In the genomic region with DNA sequence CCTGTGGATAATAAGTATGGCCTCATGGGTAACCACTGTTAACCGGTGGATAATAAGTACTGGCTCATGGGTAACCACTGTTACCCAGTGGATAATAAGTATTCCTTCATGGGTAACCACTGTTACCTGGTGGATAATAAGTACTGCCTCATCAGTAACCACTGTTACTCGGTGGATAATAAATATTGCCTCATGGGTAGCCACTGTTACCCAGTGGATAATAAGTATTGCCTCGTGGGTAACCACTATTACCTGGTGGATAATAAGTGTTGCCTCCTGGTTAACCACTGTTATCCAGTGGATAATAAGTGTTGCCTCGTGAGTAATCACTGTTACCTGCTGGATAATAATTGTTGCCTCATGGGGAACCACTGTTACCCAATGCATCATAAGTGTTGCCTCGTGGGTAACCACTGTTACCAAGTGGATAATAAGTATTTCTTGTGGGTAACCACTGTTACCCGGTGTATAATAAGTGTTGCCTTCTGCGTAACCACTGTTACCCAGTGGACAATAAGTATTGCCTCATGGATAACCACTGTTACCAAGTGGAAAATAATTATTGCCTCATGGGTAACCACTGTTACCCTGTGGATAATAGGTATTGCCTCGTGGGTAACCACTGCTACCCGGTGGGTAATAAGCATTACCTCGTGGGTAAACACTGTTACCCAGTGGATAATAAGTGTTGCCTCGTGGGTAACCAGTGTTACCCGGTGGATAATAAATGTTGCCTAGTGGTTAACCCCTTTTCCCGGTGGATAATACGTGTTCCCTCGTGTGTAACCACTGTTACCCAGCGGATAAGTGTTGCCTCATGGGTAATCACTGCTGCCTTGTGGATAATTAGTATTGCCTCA, we compare ENCODE assay signal across 1 cellular context.
TF ChIP-seq lines count a peak whose summit lies in the region.

No MANE protein-coding gene starts in this region.

TF ChIP-seq in GM12878, 131 proteins besides CTCF, POLR2A, EP300 and RAD21 (continued from another document):
- TF ChIP-seq, protein P1, sequence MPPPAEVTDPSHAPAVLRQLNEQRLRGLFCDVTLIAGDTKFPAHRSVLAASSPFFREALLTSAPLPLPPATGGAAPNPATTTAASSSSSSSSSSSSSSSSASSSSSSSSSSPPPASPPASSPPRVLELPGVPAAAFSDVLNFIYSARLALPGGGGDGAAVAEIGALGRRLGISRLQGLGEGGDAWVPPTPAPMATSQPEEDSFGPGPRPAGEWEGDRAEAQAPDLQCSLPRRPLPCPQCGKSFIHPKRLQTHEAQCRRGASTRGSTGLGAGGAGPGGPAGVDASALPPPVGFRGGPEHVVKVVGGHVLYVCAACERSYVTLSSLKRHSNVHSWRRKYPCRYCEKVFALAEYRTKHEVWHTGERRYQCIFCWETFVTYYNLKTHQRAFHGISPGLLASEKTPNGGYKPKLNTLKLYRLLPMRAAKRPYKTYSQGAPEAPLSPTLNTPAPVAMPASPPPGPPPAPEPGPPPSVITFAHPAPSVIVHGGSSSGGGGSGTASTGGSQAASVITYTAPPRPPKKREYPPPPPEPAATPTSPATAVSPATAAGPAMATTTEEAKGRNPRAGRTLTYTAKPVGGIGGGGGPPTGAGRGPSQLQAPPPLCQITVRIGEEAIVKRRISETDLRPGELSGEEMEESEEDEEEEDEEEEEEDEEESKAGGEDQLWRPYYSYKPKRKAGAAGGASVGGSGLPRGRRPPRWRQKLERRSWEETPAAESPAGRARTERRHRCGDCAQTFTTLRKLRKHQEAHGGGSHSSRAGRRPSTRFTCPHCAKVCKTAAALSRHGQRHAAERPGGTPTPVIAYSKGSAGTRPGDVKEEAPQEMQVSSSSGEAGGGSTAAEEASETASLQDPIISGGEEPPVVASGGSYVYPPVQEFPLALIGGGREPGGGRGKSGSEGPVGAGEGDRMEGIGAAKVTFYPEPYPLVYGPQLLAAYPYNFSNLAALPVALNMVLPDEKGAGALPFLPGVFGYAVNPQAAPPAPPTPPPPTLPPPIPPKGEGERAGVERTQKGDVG (CRISPR knock-in tag; IDR thresholded peaks at IDR 0.05) = peak; percentile 88
